Comparison of ENCODE assay signal across 15 cellular contexts in genomic region chr14:72544615-72545387, GRCh38.
DNase-seq lines count a peak whose midpoint lies in the region; ATAC-seq, FAIRE-seq and TF ChIP-seq lines count a peak whose summit lies in the region.
"Had no signal": no experiment of that assay in that cellular context is flagged by ENCODE, and none has a peak within 500 bp of the region (broad histone marks: within the 10 kb centered on the region; RNA-seq: fewer than 3 reads in every experiment).

No MANE protein-coding gene starts in this region.

- TF ChIP-seq POLR2A in A549 (IDR thresholded peaks at IDR 0.05; ENCODE audit: low read length) (no peak), sigmoid colon (IDR thresholded peaks at IDR 0.05) (no peak)

- CTCF ChIA-PET in A549 (lab: Yijun Ruan, JAX) = interaction anchor here (1.2 to 2.1 kb wide), 2 partner anchors 16 to 360 kb away, joined by 3 to 9 read pairs; no protein-coding TSS in a partner anchor
- CTCF ChIA-PET in activated CD8-positive, alpha-beta memory T cell treated with anti-CD3 and anti-CD28 coated beads, Interleukin-2, amount 10 ng/mL, durations not matched to agents 7 days and 5 days (lab: Charles Lee) = no interaction called here

- peaks cover 21% of the 10 kb centered on the region for H3K4me1 Mint-ChIP-seq in activated CD8-positive, alpha-beta memory T cell treated with anti-CD3 and anti-CD28 coated beads, Interleukin-2, amount 10 ng/mL, durations not matched to agents 7 days and 5 days

- DNase-seq in A549 (ENCODE audit: low read depth in 1 of 2, low spot score in 1 of 2) = no peak
- DNase-seq in cerebellum (ENCODE audit: low spot score) = peak; percentile 75
- peak; percentile 66 for DNase-seq in myocyte (ENCODE audit: low read depth)
- DNase-seq in sigmoid colon = no peak
- DNase-seq in HPDE6-E6E7 (ENCODE audit: extremely low spot score) = no peak
- no peak for DNase-seq in GM13976 (ENCODE audit: low spot score)
- no peak for DNase-seq in activated CD8-positive, alpha-beta memory T cell treated with anti-CD3 and anti-CD28 coated beads, Interleukin-2, amount 10 ng/mL, durations not matched to agents 7 days and 5 days
- DNase-seq: NCI-H226 had no signal

- H3K4me2 ChIP-seq in A549 = no peak overlapping the region

- POLR2A ChIA-PET in A549 (lab: Yijun Ruan, JAX) = no interaction called here

- in situ Hi-C loops in GM13976 (cut with MboI; ENCODE audit: low sequenced_read_pairs, unreplicated experiment) = no loop called here

- H3K36me3 ChIP-seq in HUES64 (ENCODE audit: insufficient read depth, low read length) (no peaks in the 10 kb centered on the region), sigmoid colon (no peaks in the 10 kb centered on the region)
- H3K36me3 ChIP-seq: HAP-1 had no signal

- no peaks in the 10 kb centered on the region for H3K9me3 Mint-ChIP-seq in activated CD8-positive, alpha-beta memory T cell treated with anti-CD3 and anti-CD28 coated beads, Interleukin-2, amount 10 ng/mL, durations not matched to agents 7 days and 5 days (ENCODE audit: low read depth)
- H3K9me3 Mint-ChIP-seq: memory B cell, type B pancreatic cell had no signal

- no peak for FAIRE-seq in A549 (lab: Jason Lieb, UNC)
- FAIRE-seq: colon, GM12878 had no signal

- H3K4me3 Mint-ChIP-seq in activated CD8-positive, alpha-beta memory T cell treated with anti-CD3 and anti-CD28 coated beads, Interleukin-2, amount 10 ng/mL, durations not matched to agents 7 days and 5 days = no peak overlapping the region
- H3K4me3 Mint-ChIP-seq: activated naive CD8-positive, alpha-beta T cell; type B pancreatic cell had no signal

- intact Hi-C loops in sigmoid colon (cut with DNase I) = no loop called here

- no peak overlapping the region for H3K27ac Mint-ChIP-seq in activated CD8-positive, alpha-beta memory T cell treated with anti-CD3 and anti-CD28 coated beads, Interleukin-2, amount 10 ng/mL, durations not matched to agents 7 days and 5 days
- H3K27ac Mint-ChIP-seq: activated naive CD8-positive, alpha-beta T cell; type B pancreatic cell had no signal

- no peak for TF ChIP-seq RAD21 in A549 (conservative IDR thresholded peaks at IDR 0.05 in 1 of 2, IDR thresholded peaks at IDR 0.05 in 1 of 2)

- TF ChIP-seq CTCF in A549 (IDR thresholded peaks at IDR 0.05) = no peak
- TF ChIP-seq CTCF in sigmoid colon (IDR thresholded peaks at IDR 0.05) = no peak
- TF ChIP-seq CTCF in GM13976 (IDR thresholded peaks at IDR 0.05; ENCODE audit: borderline replicate concordance, control extremely low read depth, extremely low read depth, insufficient read depth, missing control alignments) = no peak

- peaks cover 61% of the 10 kb centered on the region for H3K27me3 Mint-ChIP-seq in activated CD8-positive, alpha-beta memory T cell treated with anti-CD3 and anti-CD28 coated beads, Interleukin-2, amount 10 ng/mL, durations not matched to agents 7 days and 5 days
- H3K27me3 Mint-ChIP-seq: activated naive CD8-positive, alpha-beta T cell; memory B cell; type B pancreatic cell had no signal

- H3K4me1 ChIP-seq in A549 (no peaks in the 10 kb centered on the region), HUES64 (ENCODE audit: insufficient read depth, low read length) (peaks cover 14% of the 10 kb centered on the region; the same call in 1 of the 2 replicates), sigmoid colon (no peaks in the 10 kb centered on the region)
- H3K4me1 ChIP-seq: HAP-1 had no signal

- no peak for ATAC-seq in A549
- ATAC-seq in activated CD8-positive, alpha-beta memory T cell treated with anti-CD3 and anti-CD28 coated beads, Interleukin-2, amount 10 ng/mL, durations not matched to agents 7 days and 5 days = no peak

- H3K9me3 ChIP-seq in A549 = no peaks in the 10 kb centered on the region
- no peaks in the 10 kb centered on the region for H3K9me3 ChIP-seq in HUES64 (ENCODE audit: insufficient read depth, low read depth, low read length)
- H3K9me3 ChIP-seq in sigmoid colon = no peaks in the 10 kb centered on the region
- H3K9me3 ChIP-seq: HAP-1 had no signal

- no peaks in the 10 kb centered on the region for H3K36me3 Mint-ChIP-seq in activated CD8-positive, alpha-beta memory T cell treated with anti-CD3 and anti-CD28 coated beads, Interleukin-2, amount 10 ng/mL, durations not matched to agents 7 days and 5 days
- H3K36me3 Mint-ChIP-seq: activated naive CD8-positive, alpha-beta T cell; memory B cell; type B pancreatic cell had no signal

- H3K9ac ChIP-seq in HUES64 (ENCODE audit: low read depth, low read length) = no peak overlapping the region; the same call in 1 of the 2 replicates

- no peaks in the 10 kb centered on the region for H3K27me3 ChIP-seq in HUES64 (ENCODE audit: insufficient read depth, low read length)
- H3K27me3 ChIP-seq in sigmoid colon = no peaks in the 10 kb centered on the region

- H3K27ac ChIP-seq in A549 = no peak overlapping the region
- H3K27ac ChIP-seq in HUES64 (ENCODE audit: low read depth, low read length) = peak overlapping the region; percentile 18
- no peak overlapping the region for H3K27ac ChIP-seq in sigmoid colon

- H3K4me3 ChIP-seq in A549 (no peak overlapping the region), HUES64 (ENCODE audit: low read length) (no peak overlapping the region), sigmoid colon (no peak overlapping the region)
- H3K4me3 ChIP-seq: GM12878, HAP-1 had no signal

- WGBS in A549 (ENCODE audit: missing lambda C conversion rate) = 40% methylated on average over 7 of the region's 8 CpGs
- WGBS in HUES64 = 48% methylated on average over 8 of the region's 8 CpGs
- 76 to 84% methylated on average over 8 of the region's 8 CpGs for WGBS in sigmoid colon, 2 donors

- no peak for TF ChIP-seq EP300 in A549 (IDR thresholded peaks at IDR 0.05)
- TF ChIP-seq EP300 in sigmoid colon (IDR thresholded peaks at IDR 0.05) = no peak

TF ChIP-seq in A549, 52 proteins besides CTCF, POLR2A, EP300 and RAD21:
- peak; percentile 18 for TF ChIP-seq MAFK (IDR thresholded peaks at IDR 0.05; ENCODE audit: partially characterized antibody)
- no peak for TF ChIP-seq HOXB13 (CRISPR knock-in tag; IDR thresholded peaks at IDR 0.05; ENCODE audit: low read depth)

Comparison
In these comparisons a context has a peak if more than half of its experiments do, and no peak if none do; other contexts are left out.
1. DNase-seq: peak in cerebellum (single experiment) and myocyte (single experiment); none in A549 (0 of 2), sigmoid colon (single experiment), HPDE6-E6E7 (single experiment), GM13976 (single experiment) and activated CD8-positive, alpha-beta memory T cell treated with anti-CD3 and anti-CD28 coated beads, Interleukin-2, amount 10 ng/mL, durations not matched to agents 7 days and 5 days (single experiment).